Comparison of ENCODE assay signal across 1 cellular context in the genomic region with DNA sequence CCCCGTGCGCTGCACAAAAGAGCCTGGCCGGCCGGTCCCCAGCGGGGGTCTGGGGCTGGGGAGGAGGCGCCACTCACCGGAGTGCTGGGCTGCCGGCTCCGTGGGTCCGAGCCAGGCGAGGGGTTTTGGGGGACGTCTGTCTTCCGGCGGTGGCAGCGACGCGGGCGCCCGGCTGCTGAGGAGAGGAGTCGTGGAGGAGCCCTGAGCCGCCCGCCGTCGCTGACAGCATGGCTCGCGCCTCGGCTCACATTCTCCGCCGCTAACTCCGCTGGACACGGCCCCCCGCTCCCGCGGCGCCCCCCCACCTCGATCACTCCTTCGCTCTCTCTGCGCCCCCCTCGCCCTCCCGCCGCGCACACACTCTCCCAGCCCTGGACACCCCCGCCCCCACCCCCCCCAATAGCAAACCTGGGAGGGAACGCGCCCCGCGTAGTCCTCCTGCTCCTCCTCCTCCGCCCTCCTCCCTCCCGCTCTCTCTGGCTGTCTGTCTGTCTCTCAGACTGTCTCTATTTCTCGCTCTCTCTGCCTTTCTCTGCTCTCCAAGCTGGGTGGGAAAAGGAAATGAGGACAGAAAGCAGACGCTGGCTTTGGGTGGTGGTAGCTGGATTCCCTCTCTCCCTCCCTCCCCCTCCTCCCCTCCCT.
TF ChIP-seq lines count a peak whose summit lies in the region.

No MANE protein-coding gene starts in this region.

TF ChIP-seq in HEK293, 187 proteins besides CTCF, POLR2A, EP300 and RAD21 (continued from another document and continues in another):
- TF ChIP-seq, protein P1, sequence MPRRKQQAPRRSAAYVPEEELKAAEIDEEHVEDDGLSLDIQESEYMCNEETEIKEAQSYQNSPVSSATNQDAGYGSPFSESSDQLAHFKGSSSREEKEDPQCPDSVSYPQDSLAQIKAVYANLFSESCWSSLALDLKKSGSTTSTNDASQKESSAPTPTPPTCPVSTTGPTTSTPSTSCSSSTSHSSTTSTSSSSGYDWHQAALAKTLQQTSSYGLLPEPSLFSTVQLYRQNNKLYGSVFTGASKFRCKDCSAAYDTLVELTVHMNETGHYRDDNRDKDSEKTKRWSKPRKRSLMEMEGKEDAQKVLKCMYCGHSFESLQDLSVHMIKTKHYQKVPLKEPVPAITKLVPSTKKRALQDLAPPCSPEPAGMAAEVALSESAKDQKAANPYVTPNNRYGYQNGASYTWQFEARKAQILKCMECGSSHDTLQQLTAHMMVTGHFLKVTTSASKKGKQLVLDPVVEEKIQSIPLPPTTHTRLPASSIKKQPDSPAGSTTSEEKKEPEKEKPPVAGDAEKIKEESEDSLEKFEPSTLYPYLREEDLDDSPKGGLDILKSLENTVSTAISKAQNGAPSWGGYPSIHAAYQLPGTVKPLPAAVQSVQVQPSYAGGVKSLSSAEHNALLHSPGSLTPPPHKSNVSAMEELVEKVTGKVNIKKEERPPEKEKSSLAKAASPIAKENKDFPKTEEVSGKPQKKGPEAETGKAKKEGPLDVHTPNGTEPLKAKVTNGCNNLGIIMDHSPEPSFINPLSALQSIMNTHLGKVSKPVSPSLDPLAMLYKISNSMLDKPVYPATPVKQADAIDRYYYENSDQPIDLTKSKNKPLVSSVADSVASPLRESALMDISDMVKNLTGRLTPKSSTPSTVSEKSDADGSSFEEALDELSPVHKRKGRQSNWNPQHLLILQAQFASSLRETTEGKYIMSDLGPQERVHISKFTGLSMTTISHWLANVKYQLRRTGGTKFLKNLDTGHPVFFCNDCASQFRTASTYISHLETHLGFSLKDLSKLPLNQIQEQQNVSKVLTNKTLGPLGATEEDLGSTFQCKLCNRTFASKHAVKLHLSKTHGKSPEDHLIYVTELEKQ (tag by site-specific recombination; IDR thresholded peaks at IDR 0.05; ENCODE audit: borderline replicate concordance): no peak
- no peak for TF ChIP-seq ZBTB7A (tag by site-specific recombination; IDR thresholded peaks at IDR 0.05; ENCODE audit: low read depth)
- TF ChIP-seq OSR2 (tag by site-specific recombination; IDR thresholded peaks at IDR 0.05): no peak
- no peak for TF ChIP-seq OVOL3 (tag by site-specific recombination; IDR thresholded peaks at IDR 0.05)
- no peak for TF ChIP-seq ZNF146 (tag by site-specific recombination; IDR thresholded peaks at IDR 0.05)
- no peak for TF ChIP-seq ZNF394 (tag by site-specific recombination; IDR thresholded peaks at IDR 0.05; ENCODE audit: borderline replicate concordance)
- TF ChIP-seq ZNF426 (tag by site-specific recombination; IDR thresholded peaks at IDR 0.05): no peak
- no peak for TF ChIP-seq ZNF223 (tag by site-specific recombination; IDR thresholded peaks at IDR 0.05)
- TF ChIP-seq, protein P2, sequence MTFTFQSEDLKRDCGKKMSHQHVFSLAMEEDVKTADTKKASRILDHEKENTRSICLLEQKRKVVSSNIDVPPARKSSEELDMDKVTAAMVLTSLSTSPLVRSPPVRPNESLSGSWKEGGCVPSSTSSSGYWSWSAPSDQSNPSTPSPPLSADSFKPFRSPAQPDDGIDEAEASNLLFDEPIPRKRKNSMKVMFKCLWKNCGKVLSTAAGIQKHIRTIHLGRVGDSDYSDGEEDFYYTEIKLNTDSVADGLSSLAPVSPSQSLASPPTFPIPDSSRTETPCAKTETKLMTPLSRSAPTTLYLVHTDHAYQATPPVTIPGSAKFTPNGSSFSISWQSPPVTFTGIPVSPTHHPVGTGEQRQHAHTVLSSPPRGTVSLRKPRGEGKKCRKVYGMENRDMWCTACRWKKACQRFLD (tag by site-specific recombination; IDR thresholded peaks at IDR 0.05): no peak
- no peak for TF ChIP-seq ZNF776 (tag by site-specific recombination; IDR thresholded peaks at IDR 0.05; ENCODE audit: borderline replicate concordance)
- TF ChIP-seq, protein P3, sequence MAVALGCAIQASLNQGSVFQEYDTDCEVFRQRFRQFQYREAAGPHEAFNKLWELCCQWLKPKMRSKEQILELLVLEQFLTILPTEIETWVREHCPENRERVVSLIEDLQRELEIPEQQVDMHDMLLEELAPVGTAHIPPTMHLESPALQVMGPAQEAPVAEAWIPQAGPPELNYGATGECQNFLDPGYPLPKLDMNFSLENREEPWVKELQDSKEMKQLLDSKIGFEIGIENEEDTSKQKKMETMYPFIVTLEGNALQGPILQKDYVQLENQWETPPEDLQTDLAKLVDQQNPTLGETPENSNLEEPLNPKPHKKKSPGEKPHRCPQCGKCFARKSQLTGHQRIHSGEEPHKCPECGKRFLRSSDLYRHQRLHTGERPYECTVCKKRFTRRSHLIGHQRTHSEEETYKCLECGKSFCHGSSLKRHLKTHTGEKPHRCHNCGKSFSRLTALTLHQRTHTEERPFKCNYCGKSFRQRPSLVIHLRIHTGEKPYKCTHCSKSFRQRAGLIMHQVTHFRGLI (tag by site-specific recombination; IDR thresholded peaks at IDR 0.05): peak; percentile 71
- no peak for TF ChIP-seq ZNF76 (tag by site-specific recombination; IDR thresholded peaks at IDR 0.05; ENCODE audit: borderline replicate concordance, low read depth)
- TF ChIP-seq, protein P4, sequence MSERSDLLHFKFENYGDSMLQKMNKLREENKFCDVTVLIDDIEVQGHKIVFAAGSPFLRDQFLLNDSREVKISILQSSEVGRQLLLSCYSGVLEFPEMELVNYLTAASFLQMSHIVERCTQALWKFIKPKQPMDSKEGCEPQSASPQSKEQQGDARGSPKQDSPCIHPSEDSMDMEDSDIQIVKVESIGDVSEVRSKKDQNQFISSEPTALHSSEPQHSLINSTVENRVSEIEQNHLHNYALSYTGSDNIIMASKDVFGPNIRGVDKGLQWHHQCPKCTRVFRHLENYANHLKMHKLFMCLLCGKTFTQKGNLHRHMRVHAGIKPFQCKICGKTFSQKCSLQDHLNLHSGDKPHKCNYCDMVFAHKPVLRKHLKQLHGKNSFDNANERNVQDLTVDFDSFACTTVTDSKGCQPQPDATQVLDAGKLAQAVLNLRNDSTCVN (tag by site-specific recombination; optimal IDR thresholded peaks at IDR 0.05): peak; percentile 73
- TF ChIP-seq HOXC10 (CRISPR knock-in tag; IDR thresholded peaks at IDR 0.05): no peak
- TF ChIP-seq, protein P5, sequence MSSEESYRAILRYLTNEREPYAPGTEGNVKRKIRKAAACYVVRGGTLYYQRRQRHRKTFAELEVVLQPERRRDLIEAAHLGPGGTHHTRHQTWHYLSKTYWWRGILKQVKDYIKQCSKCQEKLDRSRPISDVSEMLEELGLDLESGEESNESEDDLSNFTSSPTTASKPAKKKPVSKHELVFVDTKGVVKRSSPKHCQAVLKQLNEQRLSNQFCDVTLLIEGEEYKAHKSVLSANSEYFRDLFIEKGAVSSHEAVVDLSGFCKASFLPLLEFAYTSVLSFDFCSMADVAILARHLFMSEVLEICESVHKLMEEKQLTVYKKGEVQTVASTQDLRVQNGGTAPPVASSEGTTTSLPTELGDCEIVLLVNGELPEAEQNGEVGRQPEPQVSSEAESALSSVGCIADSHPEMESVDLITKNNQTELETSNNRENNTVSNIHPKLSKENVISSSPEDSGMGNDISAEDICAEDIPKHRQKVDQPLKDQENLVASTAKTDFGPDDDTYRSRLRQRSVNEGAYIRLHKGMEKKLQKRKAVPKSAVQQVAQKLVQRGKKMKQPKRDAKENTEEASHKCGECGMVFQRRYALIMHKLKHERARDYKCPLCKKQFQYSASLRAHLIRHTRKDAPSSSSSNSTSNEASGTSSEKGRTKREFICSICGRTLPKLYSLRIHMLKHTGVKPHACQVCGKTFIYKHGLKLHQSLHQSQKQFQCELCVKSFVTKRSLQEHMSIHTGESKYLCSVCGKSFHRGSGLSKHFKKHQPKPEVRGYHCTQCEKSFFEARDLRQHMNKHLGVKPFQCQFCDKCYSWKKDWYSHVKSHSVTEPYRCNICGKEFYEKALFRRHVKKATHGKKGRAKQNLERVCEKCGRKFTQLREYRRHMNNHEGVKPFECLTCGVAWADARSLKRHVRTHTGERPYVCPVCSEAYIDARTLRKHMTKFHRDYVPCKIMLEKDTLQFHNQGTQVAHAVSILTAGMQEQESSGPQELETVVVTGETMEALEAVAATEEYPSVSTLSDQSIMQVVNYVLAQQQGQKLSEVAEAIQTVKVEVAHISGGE (tag by site-specific recombination; conservative IDR thresholded peaks at IDR 0.05; ENCODE audit: low read depth): no peak
- TF ChIP-seq KLF9 (tag by site-specific recombination; IDR thresholded peaks at IDR 0.05; ENCODE audit: low read depth): peak; percentile 23; the same call in 1 of the 2 replicates
- TF ChIP-seq, protein P6, sequence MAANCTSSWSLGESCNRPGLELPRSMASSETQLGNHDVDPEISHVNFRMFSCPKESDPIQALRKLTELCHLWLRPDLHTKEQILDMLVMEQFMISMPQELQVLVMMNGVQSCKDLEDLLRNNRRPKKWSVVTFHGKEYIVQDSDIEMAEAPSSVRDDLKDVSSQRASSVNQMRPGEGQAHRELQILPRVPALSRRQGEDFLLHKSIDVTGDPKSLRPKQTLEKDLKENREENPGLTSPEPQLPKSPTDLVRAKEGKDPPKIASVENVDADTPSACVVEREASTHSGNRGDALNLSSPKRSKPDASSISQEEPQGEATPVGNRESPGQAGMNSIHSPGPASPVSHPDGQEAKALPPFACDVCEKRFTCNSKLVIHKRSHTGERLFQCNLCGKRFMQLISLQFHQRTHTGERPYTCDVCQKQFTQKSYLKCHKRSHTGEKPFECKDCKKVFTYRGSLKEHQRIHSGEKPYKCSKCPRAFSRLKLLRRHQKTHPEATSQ (tag by site-specific recombination; IDR thresholded peaks at IDR 0.05): no peak
- TF ChIP-seq ZNF16 (tag by site-specific recombination; IDR thresholded peaks at IDR 0.05; ENCODE audit: low read depth): no peak
- no peak for TF ChIP-seq SP7 (tag by site-specific recombination; IDR thresholded peaks at IDR 0.05)
- TF ChIP-seq, protein P7, sequence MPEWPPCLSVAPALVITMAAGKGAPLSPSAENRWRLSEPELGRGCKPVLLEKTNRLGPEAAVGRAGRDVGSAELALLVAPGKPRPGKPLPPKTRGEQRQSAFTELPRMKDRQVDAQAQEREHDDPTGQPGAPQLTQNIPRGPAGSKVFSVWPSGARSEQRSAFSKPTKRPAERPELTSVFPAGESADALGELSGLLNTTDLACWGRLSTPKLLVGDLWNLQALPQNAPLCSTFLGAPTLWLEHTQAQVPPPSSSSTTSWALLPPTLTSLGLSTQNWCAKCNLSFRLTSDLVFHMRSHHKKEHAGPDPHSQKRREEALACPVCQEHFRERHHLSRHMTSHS (tag by site-specific recombination; IDR thresholded peaks at IDR 0.05): no peak
- TF ChIP-seq ZNF658 (tag by site-specific recombination; IDR thresholded peaks at IDR 0.05): no peak
- TF ChIP-seq ZNF521 (tag by site-specific recombination; IDR thresholded peaks at IDR 0.05): no peak
- no peak for TF ChIP-seq ZNF701 (tag by site-specific recombination; IDR thresholded peaks at IDR 0.05)
- TF ChIP-seq, protein P8, sequence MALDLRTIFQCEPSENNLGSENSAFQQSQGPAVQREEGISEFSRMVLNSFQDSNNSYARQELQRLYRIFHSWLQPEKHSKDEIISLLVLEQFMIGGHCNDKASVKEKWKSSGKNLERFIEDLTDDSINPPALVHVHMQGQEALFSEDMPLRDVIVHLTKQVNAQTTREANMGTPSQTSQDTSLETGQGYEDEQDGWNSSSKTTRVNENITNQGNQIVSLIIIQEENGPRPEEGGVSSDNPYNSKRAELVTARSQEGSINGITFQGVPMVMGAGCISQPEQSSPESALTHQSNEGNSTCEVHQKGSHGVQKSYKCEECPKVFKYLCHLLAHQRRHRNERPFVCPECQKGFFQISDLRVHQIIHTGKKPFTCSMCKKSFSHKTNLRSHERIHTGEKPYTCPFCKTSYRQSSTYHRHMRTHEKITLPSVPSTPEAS (tag by site-specific recombination; IDR thresholded peaks at IDR 0.05): no peak
- no peak for TF ChIP-seq ZBTB17 (tag by site-specific recombination; IDR thresholded peaks at IDR 0.05)
- TF ChIP-seq, protein P9, sequence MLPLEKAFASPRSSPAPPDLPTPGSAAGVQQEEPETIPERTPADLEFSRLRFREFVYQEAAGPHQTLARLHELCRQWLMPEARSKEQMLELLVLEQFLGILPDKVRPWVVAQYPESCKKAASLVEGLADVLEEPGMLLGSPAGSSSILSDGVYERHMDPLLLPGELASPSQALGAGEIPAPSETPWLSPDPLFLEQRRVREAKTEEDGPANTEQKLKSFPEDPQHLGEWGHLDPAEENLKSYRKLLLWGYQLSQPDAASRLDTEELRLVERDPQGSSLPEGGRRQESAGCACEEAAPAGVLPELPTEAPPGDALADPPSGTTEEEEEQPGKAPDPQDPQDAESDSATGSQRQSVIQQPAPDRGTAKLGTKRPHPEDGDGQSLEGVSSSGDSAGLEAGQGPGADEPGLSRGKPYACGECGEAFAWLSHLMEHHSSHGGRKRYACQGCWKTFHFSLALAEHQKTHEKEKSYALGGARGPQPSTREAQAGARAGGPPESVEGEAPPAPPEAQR (tag by site-specific recombination; IDR thresholded peaks at IDR 0.05): no peak
- TF ChIP-seq, protein P10, sequence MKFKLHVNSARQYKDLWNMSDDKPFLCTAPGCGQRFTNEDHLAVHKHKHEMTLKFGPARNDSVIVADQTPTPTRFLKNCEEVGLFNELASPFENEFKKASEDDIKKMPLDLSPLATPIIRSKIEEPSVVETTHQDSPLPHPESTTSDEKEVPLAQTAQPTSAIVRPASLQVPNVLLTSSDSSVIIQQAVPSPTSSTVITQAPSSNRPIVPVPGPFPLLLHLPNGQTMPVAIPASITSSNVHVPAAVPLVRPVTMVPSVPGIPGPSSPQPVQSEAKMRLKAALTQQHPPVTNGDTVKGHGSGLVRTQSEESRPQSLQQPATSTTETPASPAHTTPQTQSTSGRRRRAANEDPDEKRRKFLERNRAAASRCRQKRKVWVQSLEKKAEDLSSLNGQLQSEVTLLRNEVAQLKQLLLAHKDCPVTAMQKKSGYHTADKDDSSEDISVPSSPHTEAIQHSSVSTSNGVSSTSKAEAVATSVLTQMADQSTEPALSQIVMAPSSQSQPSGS (tag by site-specific recombination; IDR thresholded peaks at IDR 0.05; ENCODE audit: low read depth): no peak
- peak; percentile 79; the same call in 1 of the 2 replicates for TF ChIP-seq ZNF391 (tag by site-specific recombination; IDR thresholded peaks at IDR 0.05; ENCODE audit: borderline replicate concordance, low read depth)
- TF ChIP-seq GLIS2 (tag by site-specific recombination; IDR thresholded peaks at IDR 0.05): peak; percentile 85
- TF ChIP-seq ZNF626 (tag by site-specific recombination; IDR thresholded peaks at IDR 0.05): no peak
- no peak for TF ChIP-seq ZFP37 (tag by site-specific recombination; IDR thresholded peaks at IDR 0.05)
- no peak for TF ChIP-seq MYNN (tag by site-specific recombination; IDR thresholded peaks at IDR 0.05; ENCODE audit: borderline replicate concordance)
- no peak for TF ChIP-seq ZNF133 (tag by site-specific recombination; IDR thresholded peaks at IDR 0.05)
- no peak for TF ChIP-seq ZXDB (tag by site-specific recombination; IDR thresholded peaks at IDR 0.05)
- TF ChIP-seq ZNF202 (tag by site-specific recombination; IDR thresholded peaks at IDR 0.05; ENCODE audit: borderline replicate concordance): no peak
- no peak for TF ChIP-seq KLF16 (tag by site-specific recombination; IDR thresholded peaks at IDR 0.05)
- TF ChIP-seq ZNF221 (tag by site-specific recombination; IDR thresholded peaks at IDR 0.05; ENCODE audit: borderline replicate concordance): no peak
- TF ChIP-seq, protein P11, sequence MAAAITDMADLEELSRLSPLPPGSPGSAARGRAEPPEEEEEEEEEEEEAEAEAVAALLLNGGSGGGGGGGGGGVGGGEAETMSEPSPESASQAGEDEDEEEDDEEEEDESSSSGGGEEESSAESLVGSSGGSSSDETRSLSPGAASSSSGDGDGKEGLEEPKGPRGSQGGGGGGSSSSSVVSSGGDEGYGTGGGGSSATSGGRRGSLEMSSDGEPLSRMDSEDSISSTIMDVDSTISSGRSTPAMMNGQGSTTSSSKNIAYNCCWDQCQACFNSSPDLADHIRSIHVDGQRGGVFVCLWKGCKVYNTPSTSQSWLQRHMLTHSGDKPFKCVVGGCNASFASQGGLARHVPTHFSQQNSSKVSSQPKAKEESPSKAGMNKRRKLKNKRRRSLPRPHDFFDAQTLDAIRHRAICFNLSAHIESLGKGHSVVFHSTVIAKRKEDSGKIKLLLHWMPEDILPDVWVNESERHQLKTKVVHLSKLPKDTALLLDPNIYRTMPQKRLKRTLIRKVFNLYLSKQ (tag by site-specific recombination; IDR thresholded peaks at IDR 0.05; ENCODE audit: borderline replicate concordance): no peak
